ENCODE assay signal across 31 cellular contexts in the genomic region with DNA sequence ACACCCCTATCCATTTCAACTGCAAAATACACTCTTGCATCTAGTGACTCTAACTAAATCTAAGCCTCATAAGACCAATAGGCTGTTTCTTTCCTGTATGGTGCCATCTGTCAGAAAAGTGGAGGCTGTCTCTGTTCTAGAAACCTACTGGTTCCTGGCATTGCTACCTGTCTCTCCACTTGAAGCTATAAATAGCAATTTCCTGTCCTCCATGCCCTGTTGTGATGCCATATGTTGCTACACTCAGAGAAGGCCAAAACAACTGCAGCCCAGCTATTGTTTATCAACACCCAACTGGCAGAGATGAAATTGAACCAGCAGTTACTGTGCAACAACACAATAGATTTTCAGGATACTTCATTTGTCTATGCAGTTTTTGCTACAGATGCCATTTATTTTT.
DNase-seq lines count a peak whose midpoint lies in the region; ATAC-seq and TF ChIP-seq lines count a peak whose summit lies in the region.
"Had no signal": no experiment of that assay in that cellular context is flagged by ENCODE, and none has a peak within 500 bp of the region (broad histone marks: within the 10 kb centered on the region; RNA-seq: fewer than 3 reads in every experiment).

No MANE protein-coding gene starts in this region.

- H3K27me3 ChIP-seq in gastrocnemius medialis, result no peaks in the 10 kb centered on the region
- H3K27me3 ChIP-seq: BE2C, colonic mucosa, gastroesophageal sphincter, transverse colon had no signal

- in situ Hi-C loops in G401 (cut with HindIII; ENCODE audit: low sequenced_read_pairs) (no loop called here), gastrocnemius medialis (cut with MboI; ENCODE audit: low sequenced_read_pairs in 4 of 4) (no loop called here)

- no peak overlapping the region for H3K27ac ChIP-seq in gastrocnemius medialis
- H3K27ac ChIP-seq: colonic mucosa, gastroesophageal sphincter, SK-N-MC, transverse colon had no signal

- TF ChIP-seq POLR2A in gastrocnemius medialis (IDR thresholded peaks at IDR 0.05), result no peak

- no peak overlapping the region for H3K4me3 ChIP-seq in gastrocnemius medialis
- H3K4me3 ChIP-seq: colonic mucosa, gastroesophageal sphincter, lung, SK-N-MC, transverse colon had no signal

- no peak for ATAC-seq in gastrocnemius medialis
- ATAC-seq in HG02678 (IDR thresholded peaks at IDR 0.05; ENCODE audit: unreplicated experiment), result no peak
- ATAC-seq in HG03442 (IDR thresholded peaks at IDR 0.05; ENCODE audit: unreplicated experiment), result no peak
- ATAC-seq: gastroesophageal sphincter; natural killer cell; stimulated activated effector memory CD8-positive, alpha-beta T cell treated with anti-CD3 and anti-CD28 coated beads, Interleukin-12 subunit alpha, Interleukin-12 subunit beta, amount 100 ng/mL, for 72 hours had no signal

- no peak for TF ChIP-seq CTCF in gastrocnemius medialis (IDR thresholded peaks at IDR 0.05 in 4 of 5, conservative IDR thresholded peaks at IDR 0.05 in 1 of 5)

- no peaks in the 10 kb centered on the region for H3K4me1 ChIP-seq in gastrocnemius medialis
- H3K4me1 ChIP-seq: BE2C, colonic mucosa, gastroesophageal sphincter, transverse colon had no signal

- H3K36me3 ChIP-seq in gastrocnemius medialis, result no peaks in the 10 kb centered on the region
- H3K36me3 ChIP-seq: BE2C, colonic mucosa, gastroesophageal sphincter, transverse colon had no signal

- no peaks in the 10 kb centered on the region for H3K9me3 ChIP-seq in gastrocnemius medialis
- H3K9me3 ChIP-seq: BE2C, colonic mucosa, gastroesophageal sphincter, transverse colon had no signal

- intact Hi-C loops in gastrocnemius medialis (cut with DNase I; ENCODE audit: low total_unique reads), result no loop called here

- DNase-seq in DMS 273 treated with DMSO at 0.1 percent for 48 hours (lab: John Stamatoyannopoulos, UW) (peak; percentile 93), G401 (ENCODE audit: low spot score) (peak; percentile 99), NCI-H2171 treated with DMSO at 0.1 percent for 48 hours (lab: John Stamatoyannopoulos, UW) (peak; percentile 100), cerebellar cortex (ENCODE audit: low spot score) (peak; percentile 99), gastrocnemius medialis (no peak)
- DNase-seq: activated CD4-positive, alpha-beta T cell treated with anti-CD3 and anti-CD28 coated beads, Interleukin-2, amount 50 U/mL, for 1 hour; activated CD4-positive, CD25-positive, alpha-beta regulatory T cell; activated effector memory CD4-positive, alpha-beta T cell treated with anti-CD3 and anti-CD28 coated beads, Interleukin-2, amount 50 U/mL, for 16 hours; activated naive CD8-positive, alpha-beta T cell treated with anti-CD3 and anti-CD28 coated beads for 36 hours; activated T-cell treated with anti-CD3 and anti-CD28 coated beads, Interleukin-2, amount 50 U/mL, for 24 hours; aorta; BE2C; CD8-positive, alpha-beta memory T cell; colonic mucosa; DMS79; effector CD4-positive, alpha-beta T cell; GDM1; IMR-90; MV-4-11; natural killer cell; NCI-H2107; NK-92 treated with Interleukin-12 subunit alpha and Interleukin-12 subunit beta, amount 100 ng/mL, for 24 hours; occipital lobe; stimulated activated CD4-positive, alpha-beta T cell treated with anti-CD3 and anti-CD28 coated beads, Interleukin-15, amount 100 ng/mL, for 24 hours; transverse colon had no signal

Comparison
In these comparisons a context has a peak if more than half of its experiments do, and no peak if none do; other contexts are left out.
1. DNase-seq: peak in DMS 273 treated with DMSO at 0.1 percent for 48 hours (single experiment), G401 (single experiment), NCI-H2171 treated with DMSO at 0.1 percent for 48 hours (single experiment) and cerebellar cortex (single experiment); none in gastrocnemius medialis (0 of 2).